9 cellular contexts compared by ENCODE assay signal in genomic region chr3:122533931-122534334, GRCh38. TPM values are rescaled to one million over a fixed set of nuclear protein-coding genes. Genes with fewer than 3 reads are reported as not detected.
DNase-seq lines count a peak whose midpoint lies in the region; ATAC-seq and TF ChIP-seq lines count a peak whose summit lies in the region.
"Had no signal": no experiment of that assay in that cellular context is flagged by ENCODE, and none has a peak within 500 bp of the region (broad histone marks: within the 10 kb centered on the region; RNA-seq: fewer than 3 reads in every experiment).

No MANE protein-coding gene starts in this region.

- CTCF ChIA-PET in activated CD8-positive, alpha-beta memory T cell treated with anti-CD3 and anti-CD28 coated beads, Interleukin-2, amount 10 ng/mL, durations not matched to agents 7 days and 5 days (lab: Charles Lee) = interaction anchor here (0.6 to 1.8 kb wide), 6 partner anchors 19 to 655 kb away, joined by 3 read pairs; partner anchors contain the start of gene KPNA1
- CTCF ChIA-PET in MCF 10A (lab: Yijun Ruan, JAX) = interaction anchor here (0.6 to 1.5 kb wide), 4 partner anchors 14 to 145 kb away, joined by 3 to 11 read pairs (median 3); no protein-coding TSS in a partner anchor

- H3K4me3 Mint-ChIP-seq in activated CD8-positive, alpha-beta memory T cell treated with anti-CD3 and anti-CD28 coated beads, Interleukin-2, amount 10 ng/mL, durations not matched to agents 7 days and 5 days = no peak overlapping the region
- no peak overlapping the region for H3K4me3 Mint-ChIP-seq in MCF 10A (ENCODE audit: unreplicated experiment)

- peaks cover 61% of the 10 kb centered on the region for H3K4me1 Mint-ChIP-seq in activated CD8-positive, alpha-beta memory T cell treated with anti-CD3 and anti-CD28 coated beads, Interleukin-2, amount 10 ng/mL, durations not matched to agents 7 days and 5 days
- peaks cover 28% of the 10 kb centered on the region for H3K4me1 Mint-ChIP-seq in MCF 10A (ENCODE audit: insufficient read depth, unreplicated experiment)

- no peaks in the 10 kb centered on the region for H3K27me3 Mint-ChIP-seq in activated CD8-positive, alpha-beta memory T cell treated with anti-CD3 and anti-CD28 coated beads, Interleukin-2, amount 10 ng/mL, durations not matched to agents 7 days and 5 days
- H3K27me3 Mint-ChIP-seq in MCF 10A (ENCODE audit: insufficient read depth, unreplicated experiment) = no peaks in the 10 kb centered on the region

- H3K4me3 ChIP-seq in OCI-LY3 (ENCODE audit: low read length) (0 out of 2 replicates have a peak overlapping the region, but pooled peaks have one; percentile 28), dorsolateral prefrontal cortex (no peak overlapping the region)
- H3K4me3 ChIP-seq: BLaER1 had no signal

- BruUV-seq in MCF 10A (replicated peaks; lab: Mats Ljungman, UMichigan) = no TSS peak

- peaks cover 21% of the 10 kb centered on the region for H3K4me1 ChIP-seq in OCI-LY3 (ENCODE audit: low read length)
- H3K4me1 ChIP-seq: BLaER1 had no signal

- peaks cover 64% of the 10 kb centered on the region for H3K36me3 ChIP-seq in OCI-LY3 (replicated peaks; ENCODE audit: low read depth, low read length)

- no peaks in the 10 kb centered on the region for H3K9me3 Mint-ChIP-seq in activated CD8-positive, alpha-beta memory T cell treated with anti-CD3 and anti-CD28 coated beads, Interleukin-2, amount 10 ng/mL, durations not matched to agents 7 days and 5 days (ENCODE audit: low read depth)
- H3K9me3 Mint-ChIP-seq in MCF 10A (ENCODE audit: unreplicated experiment) = no peaks in the 10 kb centered on the region

- H3K27me3 ChIP-seq in OCI-LY3 (ENCODE audit: low read depth, low read length) (no peaks in the 10 kb centered on the region), dorsolateral prefrontal cortex (no peaks in the 10 kb centered on the region)
- H3K27me3 ChIP-seq: BLaER1 had no signal

- ATAC-seq in activated CD8-positive, alpha-beta memory T cell treated with anti-CD3 and anti-CD28 coated beads, Interleukin-2, amount 10 ng/mL, durations not matched to agents 7 days and 5 days = peak; percentile 99
- peak; percentile 100 for ATAC-seq in HG02885 (IDR thresholded peaks at IDR 0.05; ENCODE audit: poor library complexity, unreplicated experiment)

- peaks cover 83% of the 10 kb centered on the region for H3K36me3 Mint-ChIP-seq in activated CD8-positive, alpha-beta memory T cell treated with anti-CD3 and anti-CD28 coated beads, Interleukin-2, amount 10 ng/mL, durations not matched to agents 7 days and 5 days
- peaks cover 35% of the 10 kb centered on the region for H3K36me3 Mint-ChIP-seq in MCF 10A (ENCODE audit: insufficient read depth, unreplicated experiment)

- DNase-seq in activated CD8-positive, alpha-beta memory T cell treated with anti-CD3 and anti-CD28 coated beads, Interleukin-2, amount 10 ng/mL, durations not matched to agents 7 days and 5 days = peak; percentile 82
- DNase-seq in activated CD8-positive, alpha-beta memory T cell treated with anti-CD3 and anti-CD28 coated beads for 24 hours = no peak
- DNase-seq in MCF 10A (ENCODE audit: unreplicated experiment) = peak; percentile 98
- DNase-seq in stimulated activated CD4-positive, alpha-beta T cell treated with anti-CD3 and anti-CD28 coated beads, TNF-alpha, amount 100 ng/mL, for 48 hours (ENCODE audit: low read depth in 3 of 3) = peak; percentile 23 to 39 (median 23)
- no peak for DNase-seq in dorsolateral prefrontal cortex
- DNase-seq in iPS-NIHi11 (ENCODE audit: low spot score) = no peak

- TF ChIP-seq CTCF in OCI-LY3 (IDR thresholded peaks at IDR 0.05; ENCODE audit: low read depth, low read length) (no peak), MCF 10A (IDR thresholded peaks at IDR 0.05; ENCODE audit: unreplicated experiment) (no peak), dorsolateral prefrontal cortex (IDR thresholded peaks at IDR 0.05 in 54 of 56, conservative IDR thresholded peaks at IDR 0.05 in 2 of 56; ENCODE audit: low read depth in 1 of 56, partially characterized antibody in 56 of 56) (no peak)

- no peaks in the 10 kb centered on the region for H3K9me3 ChIP-seq in OCI-LY3 (ENCODE audit: insufficient read depth, low read length)
- H3K9me3 ChIP-seq: BLaER1 had no signal

- H2AFZ ChIP-seq in OCI-LY3 (ENCODE audit: low read depth, low read length) = no peak overlapping the region

- H3K27ac Mint-ChIP-seq in activated CD8-positive, alpha-beta memory T cell treated with anti-CD3 and anti-CD28 coated beads, Interleukin-2, amount 10 ng/mL, durations not matched to agents 7 days and 5 days = peak overlapping the region; percentile 71
- H3K27ac Mint-ChIP-seq in MCF 10A (ENCODE audit: low read depth, unreplicated experiment) = peak overlapping the region; percentile 21

- H3K4me2 ChIP-seq in OCI-LY3 (ENCODE audit: low read length) = peak overlapping the region; percentile 77
- H3K4me2 ChIP-seq: BLaER1 had no signal

- peak overlapping the region; percentile 73 for H3K27ac ChIP-seq in OCI-LY3 (ENCODE audit: low read length)
- no peak overlapping the region for H3K27ac ChIP-seq in dorsolateral prefrontal cortex
- H3K27ac ChIP-seq: BLaER1 had no signal

- peak overlapping the region; percentile 35; the same call in 1 of the 2 replicates for H3K9ac ChIP-seq in OCI-LY3 (ENCODE audit: low read length)
- H3K9ac ChIP-seq: BLaER1 had no signal

- peaks cover 6% of the 10 kb centered on the region for H3K79me2 ChIP-seq in OCI-LY3 (ENCODE audit: low read length)

- peaks cover 8% of the 10 kb centered on the region for H4K20me1 ChIP-seq in OCI-LY3 (ENCODE audit: insufficient read depth, low read length)
- H4K20me1 ChIP-seq: BLaER1 had no signal

- intact Hi-C loops in MCF 10A (cut with micrococcal nuclease) (no loop called here), dorsolateral prefrontal cortex (cut with DNase I) (no loop called here)

- POLR2A ChIA-PET in MCF 10A (lab: Yijun Ruan, JAX) = interaction anchor here (0.7 to 2.1 kb wide), 16 partner anchors 9 to 437 kb away, joined by 3 to 16 read pairs (median 4); partner anchors contain the start of genes DTX3L, KPNA1, PARP9 and WDR5B

RNA-seq across cellular contexts. Expression of gene KPNA1, which starts 19.2 kb away (rescaled TPM):
- total RNA-seq in activated CD8-positive, alpha-beta memory T cell treated with anti-CD3 and anti-CD28 coated beads, Interleukin-2, amount 10 ng/mL, durations not matched to agents 7 days and 5 days = 10 to 100 TPM; 45.2 to 65.6 TPM
- total RNA-seq in MCF 10A (2022) = 101 and 104 TPM in 2 replicates
- 100 to 1,000 TPM in 22 of 120 experiments, 10 to 100 TPM in 98; 54.6 to 126 (median 91.1) TPM for total RNA-seq in dorsolateral prefrontal cortex

RNA-seq across cellular contexts. Expression of gene PARP9, which starts 30.2 kb away (rescaled TPM):
- total RNA-seq in activated CD8-positive, alpha-beta memory T cell treated with anti-CD3 and anti-CD28 coated beads, Interleukin-2, amount 10 ng/mL, durations not matched to agents 7 days and 5 days = 100 to 1,000 TPM in 1 of 2 experiments, 10 to 100 TPM in 1; 91.8 to 147 TPM
- total RNA-seq in MCF 10A (2022) (6.3 and 11.9 TPM in 2 replicates), dorsolateral prefrontal cortex (10 to 100 TPM in 78 of 120 experiments, 1 to 10 TPM in 42; 4.7 to 38.4 (median 11.6) TPM)

RNA-seq across cellular contexts. Expression of gene DTX3L, which starts 30.2 kb away (rescaled TPM):
- 100 to 1,000 TPM; 108 to 138 TPM for total RNA-seq in activated CD8-positive, alpha-beta memory T cell treated with anti-CD3 and anti-CD28 coated beads, Interleukin-2, amount 10 ng/mL, durations not matched to agents 7 days and 5 days
- total RNA-seq in MCF 10A (2022) (19.0 and 19.1 TPM in 2 replicates), dorsolateral prefrontal cortex (10 to 100 TPM in 44 of 120 experiments, 1 to 10 TPM in 76; 2.9 to 28.9 (median 9.0) TPM)

RNA-seq across cellular contexts. Expression of gene PARP15, which starts 43.5 kb away (rescaled TPM):
- 10 to 100 TPM; 36.1 to 40.6 TPM for total RNA-seq in activated CD8-positive, alpha-beta memory T cell treated with anti-CD3 and anti-CD28 coated beads, Interleukin-2, amount 10 ng/mL, durations not matched to agents 7 days and 5 days
- total RNA-seq in MCF 10A (2022) (not detected in 2 replicates), dorsolateral prefrontal cortex (1 to 10 TPM in 11 of 120 experiments, under 1 TPM in 108, not detected in 1; 0.13 to 3.0 (median 0.57) TPM)

Comparison
In these comparisons a context has a peak if more than half of its experiments do, and no peak if none do; other contexts are left out.
1. DNase-seq: peak in activated CD8-positive, alpha-beta memory T cell treated with anti-CD3 and anti-CD28 coated beads, Interleukin-2, amount 10 ng/mL, durations not matched to agents 7 days and 5 days (single experiment), MCF 10A (single experiment) and stimulated activated CD4-positive, alpha-beta T cell treated with anti-CD3 and anti-CD28 coated beads, TNF-alpha, amount 100 ng/mL, for 48 hours (3 of 3); none in activated CD8-positive, alpha-beta memory T cell treated with anti-CD3 and anti-CD28 coated beads for 24 hours (single experiment), dorsolateral prefrontal cortex (0 of 10) and iPS-NIHi11 (single experiment).